9 cellular contexts compared by ENCODE assay signal in the genomic region with DNA sequence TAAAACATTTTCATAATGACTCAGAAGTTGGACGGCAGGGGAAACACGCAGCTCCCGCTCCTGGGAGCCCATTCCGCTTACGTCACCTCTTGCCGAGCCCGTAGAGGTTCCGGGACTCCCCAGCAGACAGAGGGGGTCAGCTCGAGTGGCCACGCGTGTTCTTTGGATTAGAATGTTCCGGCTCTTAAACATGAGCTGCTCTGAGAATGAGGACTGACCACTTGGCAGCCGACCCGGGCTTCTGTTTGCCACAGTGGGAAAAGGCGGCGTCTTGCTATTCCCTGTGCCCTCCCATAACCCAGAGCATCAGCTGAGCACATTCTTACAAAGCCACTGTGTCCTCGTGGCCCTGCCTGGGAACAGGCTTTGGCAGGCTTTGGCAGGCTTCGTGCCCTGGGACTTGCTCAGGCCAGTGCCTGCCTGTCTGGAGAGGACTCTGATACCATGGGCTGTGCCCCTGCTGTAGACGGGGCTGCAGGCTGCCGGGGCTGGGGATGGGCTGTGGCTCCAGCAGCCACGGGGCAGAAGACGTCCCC. TPM values are rescaled to one million over a fixed set of nuclear protein-coding genes. Genes with fewer than 3 reads are reported as not detected.
A peak's percentile ranks its signal among the peaks of the same experiment; 100 is the strongest.
DNase-seq lines count a peak whose midpoint lies in the region; ATAC-seq and TF ChIP-seq lines count a peak whose summit lies in the region.
"Had no signal": no experiment of that assay in that cellular context is flagged by ENCODE, and none has a peak within 500 bp of the region (broad histone marks: within the 10 kb centered on the region; RNA-seq: fewer than 3 reads in every experiment).

No MANE protein-coding gene starts in this region.

- intact Hi-C loops in MCF 10A (cut with micrococcal nuclease) = loop anchor here (1.0 kb wide), 1 partner anchor 38 kb away; no protein-coding TSS in a partner anchor
- intact Hi-C loops in right cardiac atrium (cut with DNase I) = no loop called here

- TF ChIP-seq POLR2A in GM18505 (IDR thresholded peaks at IDR 0.05; ENCODE audit: borderline replicate concordance, extremely low read depth, insufficient read depth, insufficient read length) = no peak

- H4K20me1 ChIP-seq in GM23248 (ENCODE audit: insufficient read depth) = no peaks in the 10 kb centered on the region

- H3K36me3 ChIP-seq in GM23248 (ENCODE audit: low read depth) = peaks cover 50% of the 10 kb centered on the region; the same call in 1 of the 2 replicates

- peak overlapping the region; percentile 93 for H3K27ac Mint-ChIP-seq in MCF 10A (ENCODE audit: low read depth, unreplicated experiment)

- no peaks in the 10 kb centered on the region for H3K9me3 Mint-ChIP-seq in MCF 10A (ENCODE audit: unreplicated experiment)

- in situ Hi-C loops in GM23248 (cut with MboI) = no loop called here

- no peaks in the 10 kb centered on the region for H3K27me3 ChIP-seq in GM23248 (replicated peaks; ENCODE audit: insufficient read depth)
- H3K27me3 ChIP-seq in right cardiac atrium (ENCODE audit: control insufficient read depth, insufficient read depth) = no peaks in the 10 kb centered on the region

- no peak overlapping the region; the same call in 1 of the 2 replicates for H3K4me3 ChIP-seq in GM23248
- H3K4me3 ChIP-seq in right cardiac atrium (ENCODE audit: low read length) = no peak overlapping the region
- H3K4me3 ChIP-seq in skeletal muscle cell (ENCODE audit: low read depth, low read length) = no peak overlapping the region

- TSS peak; percentile 53 for BruUV-seq in MCF 10A (replicated peaks; lab: Mats Ljungman, UMichigan)

- no peaks in the 10 kb centered on the region for H3F3A ChIP-seq in GM23248 (ENCODE audit: insufficient read depth)

- H3K9me3 ChIP-seq in GM23248 (ENCODE audit: low read depth) (no peaks in the 10 kb centered on the region), right cardiac atrium (ENCODE audit: control insufficient read depth, low read length) (no peaks in the 10 kb centered on the region)

- H3K4me1 Mint-ChIP-seq in MCF 10A (ENCODE audit: insufficient read depth, unreplicated experiment) = peaks cover 27% of the 10 kb centered on the region

- H3K79me2 ChIP-seq in GM23248 (ENCODE audit: insufficient read depth) = peaks cover 4% of the 10 kb centered on the region; the same call in 1 of the 2 replicates

- whole genome bisulfite sequencing in GM23248 (ENCODE audit: low coverage in 1 of 2, low lambda C conversion rate in 2 of 2, missing lambda C conversion rate in 2 of 2), 2 experiments = 46 to 62% methylated on average over 22 of the region's 22 CpGs
- 55% methylated on average over 22 of the region's 22 CpGs for WGBS in right cardiac atrium

- H3K36me3 Mint-ChIP-seq in MCF 10A (ENCODE audit: insufficient read depth, unreplicated experiment) = peaks cover 66% of the 10 kb centered on the region

- ATAC-seq in right cardiac atrium (peak; percentile 79 to 90), GM18505 (IDR thresholded peaks at IDR 0.05; ENCODE audit: unreplicated experiment) (no peak)

- H3K4me3 Mint-ChIP-seq in MCF 10A (ENCODE audit: unreplicated experiment) = peak overlapping the region; percentile 63

- H3K4me2 ChIP-seq in GM23248 (ENCODE audit: unreplicated experiment) = peak overlapping the region; percentile 29

- peak overlapping the region; percentile 90 for H3K9ac ChIP-seq in GM23248

- CTCF ChIA-PET in MCF 10A (lab: Yijun Ruan, JAX) = interaction anchor here (0.9 to 1.4 kb wide), 7 partner anchors 8 to 46 kb away, joined by 3 to 6 read pairs (median 3); no protein-coding TSS in a partner anchor

- H3K27me3 Mint-ChIP-seq in MCF 10A (ENCODE audit: insufficient read depth, unreplicated experiment) = no peaks in the 10 kb centered on the region

- no peaks in the 10 kb centered on the region for H3K9me2 ChIP-seq in GM23248 (ENCODE audit: insufficient read depth)

- H3K4me1 ChIP-seq in GM23248 (ENCODE audit: insufficient read depth) = peaks cover 7% of the 10 kb centered on the region; the same call in 1 of the 2 replicates
- peaks cover 5% of the 10 kb centered on the region for H3K4me1 ChIP-seq in right cardiac atrium (ENCODE audit: control insufficient read depth, insufficient read depth, low read length)

- DNase-seq in GM23248 (peak; percentile 94), MCF 10A (ENCODE audit: unreplicated experiment) (peak; percentile 94), right cardiac atrium (peak; percentile 85 to 87 (median 87)), skeletal muscle cell (ENCODE audit: low read depth) (peak; percentile 97), NCI-H774 (lab: John Stamatoyannopoulos, UW) (no peak), mesenteric fat pad (ENCODE audit: low spot score) (no peak)
- DNase-seq in activated T-cell treated with anti-CD3 and anti-CD28 coated beads, Interleukin-2, amount 50 U/mL, for 48 hours = no peak
- DNase-seq: OCI-M1 had no signal

- POLR2A ChIA-PET in MCF 10A (lab: Yijun Ruan, JAX) = interaction anchor here (0.6 to 3.4 kb wide), 17 partner anchors 9 to 1895 kb away, joined by 3 to 104 read pairs (median 7); a partner anchor contains a TSS

- H3K27ac ChIP-seq in GM23248 (peak overlapping the region; percentile 99), right cardiac atrium (ENCODE audit: low read length) (peak overlapping the region; percentile 79)

- no peak overlapping the region for H2AFZ ChIP-seq in GM23248

- TF ChIP-seq CTCF in MCF 10A (IDR thresholded peaks at IDR 0.05; ENCODE audit: unreplicated experiment) = no peak

RNA-seq across cellular contexts. Expression of a gene that starts 40.1 kb away (rescaled TPM):
- 137 and 159 TPM in 2 replicates for total RNA-seq in GM23248 (2014; rRNA removed; shearing (Covaris generic))
- polyA plus RNA-seq in GM23248 (2016; fragmentation: Nextera tagmentation; extraction: Ambion mirVana) (133 TPM in 2 replicates), right cardiac atrium (86.8 TPM)
- total RNA-seq in MCF 10A (2022) (164 and 186 TPM in 2 replicates), right cardiac atrium (100 to 1,000 TPM in 3 of 4 donors, 10 to 100 TPM in 1; 88.7 to 120 (median 114) TPM), mesenteric fat pad (37.9 TPM)

Comparison
In these comparisons a context has a peak if more than half of its experiments do, and no peak if none do; other contexts are left out.
1. DNase-seq: peak in GM23248 (single experiment), MCF 10A (single experiment), right cardiac atrium (3 of 3) and skeletal muscle cell (single experiment); none in activated T-cell treated with anti-CD3 and anti-CD28 coated beads, Interleukin-2, amount 50 U/mL, for 48 hours (0 of 2), NCI-H774 (single experiment) and mesenteric fat pad (single experiment).